Comparison of ENCODE assay signal across 14 cellular contexts in the genomic region with DNA sequence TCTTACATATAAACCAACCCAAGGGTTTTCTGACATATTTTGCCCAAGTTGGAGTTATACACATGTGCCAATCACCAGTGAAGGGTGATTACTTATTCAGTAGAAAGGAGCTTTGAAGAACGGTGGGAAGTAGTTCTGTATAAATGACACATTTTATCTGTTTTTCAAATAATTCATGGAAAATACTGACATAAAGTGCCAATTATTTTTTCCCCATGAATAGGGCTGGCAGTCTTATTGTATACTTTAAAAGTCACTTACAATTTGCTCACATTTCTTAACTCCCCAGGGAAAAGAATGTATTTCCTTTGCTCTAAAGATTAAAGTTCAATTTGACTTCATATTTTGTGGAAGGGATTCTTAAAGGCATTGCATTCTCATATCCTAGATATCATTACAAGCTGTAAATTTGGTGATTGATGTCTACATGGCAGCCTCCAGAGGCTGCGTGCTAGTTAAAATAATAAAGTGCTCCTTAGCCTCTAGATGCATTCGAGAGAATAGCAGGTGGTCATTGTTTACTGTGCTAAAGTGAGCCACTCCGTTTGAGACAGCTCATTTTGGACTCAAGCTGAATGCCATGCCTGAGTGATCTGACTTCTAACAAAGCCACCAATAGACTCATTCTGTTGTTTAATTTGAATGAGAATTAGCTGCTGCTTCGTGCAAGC.
DNase-seq lines count a peak whose midpoint lies in the region; ATAC-seq, FAIRE-seq and TF ChIP-seq lines count a peak whose summit lies in the region.
"Had no signal": no experiment of that assay in that cellular context is flagged by ENCODE, and none has a peak within 500 bp of the region (broad histone marks: within the 10 kb centered on the region; RNA-seq: fewer than 3 reads in every experiment).

No MANE protein-coding gene starts in this region.

- H3K14ac ChIP-seq in H1 (ENCODE audit: insufficient read length), result no peak overlapping the region

- H4K5ac ChIP-seq in H1 (ENCODE audit: insufficient read length, low read depth, low read length), result no peak overlapping the region

- no peaks in the 10 kb centered on the region for H3K27me3 Mint-ChIP-seq in T-cell

- H3K9ac ChIP-seq in BLaER1 (no peak overlapping the region), HUES64 (ENCODE audit: low read depth, low read length) (no peak overlapping the region), H1 (replicated peaks in 1 of 4; ENCODE audit: extremely low read depth in 1 of 4, low read depth in 3 of 4, low read length in 3 of 4) (no peak overlapping the region)

- DNase-seq in NCI-H510A treated with DMSO at 0.1 percent for 48 hours (lab: John Stamatoyannopoulos, UW), result peak; percentile 63
- no peak for DNase-seq in H1 (ENCODE audit: low read depth in 1 of 2, low spot score in 2 of 2)
- no peak for DNase-seq in T-cell
- DNase-seq in SJCRH30, result no peak
- no peak for DNase-seq in dorsolateral prefrontal cortex
- no peak for DNase-seq in head of caudate nucleus
- DNase-seq: ACHN, mammary epithelial cell, Right ventricle myocardium superior, trophoblast cell had no signal

- no peak for TF ChIP-seq RAD21 in H1 (IDR thresholded peaks at IDR 0.05 in 1 of 2, conservative IDR thresholded peaks at IDR 0.05 in 1 of 2; ENCODE audit: low read depth in 2 of 2, low read length in 2 of 2)

- intact Hi-C loops in dorsolateral prefrontal cortex (cut with DNase I) (no loop called here), head of caudate nucleus (cut with DNase I) (no loop called here)

- H3K27ac Mint-ChIP-seq in T-cell, result no peak overlapping the region
- H3K27ac Mint-ChIP-seq: activated naive CD8-positive, alpha-beta T cell had no signal

- H3K4me2 ChIP-seq in BLaER1, result peak overlapping the region; percentile 22
- H3K4me2 ChIP-seq in H1 (ENCODE audit: insufficient read depth in 1 of 2, low read depth in 2 of 2, low read length in 2 of 2), result peak overlapping the region in 1 of 2 experiments; percentile 56; a peak in 2 of 4 replicates

- no peak overlapping the region for H2AFZ ChIP-seq in H1 (ENCODE audit: low read length)

- H3K4me3 ChIP-seq in BLaER1, result no peak overlapping the region
- no peak overlapping the region for H3K4me3 ChIP-seq in HUES64 (ENCODE audit: low read length)
- no peak overlapping the region for H3K4me3 ChIP-seq in H1 (ENCODE audit: extremely low read depth in 1 of 4, insufficient read depth in 2 of 4, low read depth in 3 of 4, low read length in 4 of 4)
- no peak overlapping the region for H3K4me3 ChIP-seq in SJCRH30
- no peak overlapping the region for H3K4me3 ChIP-seq in dorsolateral prefrontal cortex

- H3K79me2 ChIP-seq in H1 (ENCODE audit: control insufficient read depth in 1 of 2, insufficient read depth in 2 of 2, low read length in 2 of 2), result no peaks in the 10 kb centered on the region

- peak overlapping the region; percentile 87; the same call in 1 of the 2 replicates for H2BK20ac ChIP-seq in H1 (ENCODE audit: low read length)

- no peak for TF ChIP-seq POLR2A in H1 (IDR thresholded peaks at IDR 0.05; ENCODE audit: control extremely low read depth in 1 of 2, low read depth in 2 of 2, low read length in 2 of 2)

- POLR2A ChIA-PET in H1 (lab: Charles Lee; ENCODE audit: partially characterized antibody) (interaction anchor here (1.0 kb wide), 1 partner anchor 25 kb away, joined by 3 read pairs; no protein-coding TSS in a partner anchor), T-cell (lab: Charles Lee) (no interaction called here)

- no peaks in the 10 kb centered on the region for H3K36me3 Mint-ChIP-seq in T-cell
- H3K36me3 Mint-ChIP-seq: activated naive CD8-positive, alpha-beta T cell had no signal

- no peak overlapping the region for H3K18ac ChIP-seq in H1 (ENCODE audit: extremely low read depth, low read length)

- 28% methylated on average over 4 of the region's 5 CpGs for WGBS in HUES64
- WGBS in H1 (ENCODE audit: extremely low coverage in 1 of 2, insufficient coverage in 1 of 2, insufficient read length in 1 of 2, insufficient replicate concordance in 2 of 2, low coverage in 1 of 2, low lambda C conversion rate in 2 of 2, missing lambda C conversion rate in 1 of 2), 2 experiments, result 33% methylated on average over 5 of the region's 5 CpGs; no CpG with 5 or more reads in 1 of the 2 experiments

- no peak for FAIRE-seq in H1 (lab: Jason Lieb, UNC)
- FAIRE-seq: H54 had no signal

- no peak overlapping the region for H2BK120ac ChIP-seq in H1 (replicated peaks; ENCODE audit: low read depth, low read length)

- no peak overlapping the region for H2BK5ac ChIP-seq in H1 (ENCODE audit: low read depth, low read length)

- no peak overlapping the region for H3K56ac ChIP-seq in H1 (replicated peaks; ENCODE audit: insufficient read length, low read depth, low read length)

- H3K79me1 ChIP-seq in H1 (ENCODE audit: low read depth, low read length), result no peaks in the 10 kb centered on the region

- peaks cover 11 to 13% (median 12%) of the 10 kb centered on the region in 3 donors for H3K4me1 Mint-ChIP-seq in T-cell

- no peak for TF ChIP-seq CTCF in H1 (IDR thresholded peaks at IDR 0.05; ENCODE audit: control extremely low read depth in 1 of 3, insufficient read depth in 1 of 3, low read depth in 1 of 3, low read length in 3 of 3)
- no peak for TF ChIP-seq CTCF in dorsolateral prefrontal cortex (IDR thresholded peaks at IDR 0.05 in 54 of 56, conservative IDR thresholded peaks at IDR 0.05 in 2 of 56; ENCODE audit: low read depth in 1 of 56, partially characterized antibody in 56 of 56)

- no peak for TF ChIP-seq EP300 in H1 (IDR thresholded peaks at IDR 0.05; ENCODE audit: borderline replicate concordance in 1 of 2, low read depth in 2 of 2, low read length in 2 of 2)

- no peak overlapping the region for H3K4me3 Mint-ChIP-seq in T-cell
- H3K4me3 Mint-ChIP-seq: activated naive CD8-positive, alpha-beta T cell had no signal

- no peaks in the 10 kb centered on the region for H3K23me2 ChIP-seq in H1 (ENCODE audit: low read depth, low read length)

- H2BK15ac ChIP-seq in H1 (ENCODE audit: low read length), result no peak overlapping the region

- H3K4me1 ChIP-seq in BLaER1 (peaks cover 10% of the 10 kb centered on the region), HUES64 (ENCODE audit: insufficient read depth, low read length) (peaks cover 32% of the 10 kb centered on the region), H1 (replicated peaks in 1 of 4; ENCODE audit: control insufficient read depth in 3 of 4, insufficient read depth in 4 of 4, low read length in 3 of 4) (peaks cover 2 to 17% (median 11%) of the 10 kb centered on the region in 4 experiments; a peak in 5 of 7 replicates), SJCRH30 (no peaks in the 10 kb centered on the region)

- H3K27me3 ChIP-seq in BLaER1 (no peaks in the 10 kb centered on the region), HUES64 (ENCODE audit: insufficient read depth, low read length) (no peaks in the 10 kb centered on the region), H1 (replicated peaks in 1 of 4; ENCODE audit: control insufficient read depth in 3 of 4, extremely low read depth in 1 of 4, insufficient read depth in 3 of 4, low read length in 3 of 4) (no peaks in the 10 kb centered on the region), SJCRH30 (no peaks in the 10 kb centered on the region), dorsolateral prefrontal cortex (peaks cover 0 to 4% (median 0%) of the 10 kb centered on the region in 45 donors)

- H2BK12ac ChIP-seq in H1 (ENCODE audit: low read depth, low read length), result peak overlapping the region; percentile 60

- H3K9me3 ChIP-seq in BLaER1, result peaks cover 4% of the 10 kb centered on the region; the same call in 1 of the 2 replicates
- H3K9me3 ChIP-seq in HUES64 (ENCODE audit: insufficient read depth, low read depth, low read length), result peaks cover 5% of the 10 kb centered on the region; the same call in 1 of the 2 replicates
- peaks cover 9 to 12% of the 10 kb centered on the region in 2 experiments; a peak in 3 of 4 replicates for H3K9me3 ChIP-seq in H1 (ENCODE audit: insufficient read depth in 2 of 2, low read depth in 1 of 2, low read length in 1 of 2)
- no peaks in the 10 kb centered on the region for H3K9me3 ChIP-seq in SJCRH30 (replicated peaks)

- H3K36me3 ChIP-seq in BLaER1 (no peaks in the 10 kb centered on the region), HUES64 (ENCODE audit: insufficient read depth, low read length) (no peaks in the 10 kb centered on the region), H1 (ENCODE audit: control insufficient read depth in 2 of 4, insufficient read depth in 4 of 4, low read length in 3 of 4) (peaks cover 0 to 3% (median 0%) of the 10 kb centered on the region in 4 experiments; a peak in 1 of 8 replicates), SJCRH30 (no peaks in the 10 kb centered on the region)

- H2AK5ac ChIP-seq in H1 (ENCODE audit: low read depth, low read length), result no peak overlapping the region

- no peak overlapping the region for H4K8ac ChIP-seq in H1 (ENCODE audit: extremely low read depth, insufficient read depth, low read length)

- H4K91ac ChIP-seq in H1 (replicated peaks; ENCODE audit: insufficient read length, low read length), result no peak overlapping the region

- H3K23ac ChIP-seq in H1 (ENCODE audit: insufficient read length), result no peak overlapping the region

- CTCF ChIA-PET in H1 (lab: Charles Lee; ENCODE audit: partially characterized antibody) (interaction anchor here (0.6 to 1.0 kb wide), 2 partner anchors 52 to 268 kb away, joined by 3 read pairs; no protein-coding TSS in a partner anchor), T-cell (lab: Charles Lee) (no interaction called here)

- no peaks in the 10 kb centered on the region for H3K9me3 Mint-ChIP-seq in T-cell

- H3K4ac ChIP-seq in H1 (replicated peaks; ENCODE audit: insufficient read length, low read depth, low read length), result no peak overlapping the region

- H3K27ac ChIP-seq in BLaER1 (no peak overlapping the region), HUES64 (ENCODE audit: low read depth, low read length) (peak overlapping the region; percentile 42; the same call in 1 of the 2 replicates), H1 (ENCODE audit: low read depth, low read length) (no peak overlapping the region), SJCRH30 (no peak overlapping the region), dorsolateral prefrontal cortex (no peak overlapping the region)

- H4K20me1 ChIP-seq in BLaER1 (no peaks in the 10 kb centered on the region), H1 (replicated peaks in 1 of 2; ENCODE audit: control insufficient read depth in 1 of 2, insufficient read depth in 2 of 2, low read length in 2 of 2) (no peaks in the 10 kb centered on the region)

- no peak for ATAC-seq in T-cell (replicated peaks in 1 of 4)

TF ChIP-seq in H1, 55 proteins besides CTCF, POLR2A, EP300 and RAD21:
- TF ChIP-seq KDM4A (IDR thresholded peaks at IDR 0.05; ENCODE audit: low read depth, low read length, severe bottlenecking) (no peak), TAF1 (IDR thresholded peaks at IDR 0.05; ENCODE audit: low read depth, low read length) (no peak), NRF1 (IDR thresholded peaks at IDR 0.05; ENCODE audit: low read depth, low read length) (no peak), SP1 (IDR thresholded peaks at IDR 0.05; ENCODE audit: low read depth, low read length) (no peak), GABPA (IDR thresholded peaks at IDR 0.05; ENCODE audit: borderline replicate concordance, insufficient read depth, low read length) (no peak), BACH1 (IDR thresholded peaks at IDR 0.05; ENCODE audit: low read length) (no peak)
